Comparison of ENCODE assay signal across 8 cellular contexts in the genomic region with DNA sequence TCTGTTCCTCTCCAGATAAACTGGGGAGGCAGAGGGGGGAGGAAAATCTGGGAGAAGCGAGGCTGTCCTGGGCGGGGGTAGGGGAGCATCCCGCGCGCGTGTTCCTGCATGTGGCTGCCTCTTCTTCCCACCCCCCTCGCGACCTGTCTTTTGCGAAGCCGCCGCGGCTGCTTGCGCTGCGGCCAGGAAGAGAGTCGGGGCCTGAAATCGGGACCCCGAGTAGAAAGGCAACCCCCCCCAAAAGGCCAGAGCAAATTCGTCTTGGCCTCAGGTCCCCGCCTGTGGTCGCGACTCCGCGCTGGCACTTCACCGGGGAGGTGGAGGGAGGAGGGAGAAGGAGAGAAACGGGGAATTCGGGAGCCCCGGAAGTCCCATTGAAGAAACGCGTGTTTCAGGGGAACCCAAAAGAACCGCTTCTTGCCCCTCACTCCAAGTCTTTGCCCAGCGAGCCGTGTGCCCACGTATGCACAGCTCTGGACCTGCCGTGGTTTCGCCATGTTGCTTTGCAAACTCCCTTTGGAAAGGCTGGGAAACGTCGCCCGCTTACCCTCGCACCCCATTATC. TPM values are rescaled to one million over a fixed set of nuclear protein-coding genes. Genes with fewer than 3 reads are reported as not detected.
DNase-seq lines count a peak whose midpoint lies in the region; TF ChIP-seq lines count a peak whose summit lies in the region.

No MANE protein-coding gene starts in this region.

- CTCF ChIA-PET in activated CD4-positive, alpha-beta T cell treated with anti-CD3 and anti-CD28 coated beads, Interleukin-2, amount 10 ng/mL, durations not matched to agents 7 days and 5 days (lab: Charles Lee) = interaction anchor here (0.8 to 6.2 kb wide), 5 partner anchors 167 to 390 kb away, joined by 3 to 80 read pairs (median 47); no protein-coding TSS in a partner anchor

- peak overlapping the region; percentile 95 for H3K4me3 Mint-ChIP-seq in activated CD4-positive, alpha-beta T cell treated with anti-CD3 and anti-CD28 coated beads, Interleukin-2, amount 10 ng/mL, durations not matched to agents 7 days and 5 days

- peaks cover 74 to 80% of the 10 kb centered on the region in 2 experiments for H3K4me1 ChIP-seq in neutrophil (ENCODE audit: control insufficient read depth in 1 of 2, insufficient read depth in 1 of 2, low read depth in 1 of 2, low read length in 1 of 2)

- no peaks in the 10 kb centered on the region for H3K9me3 ChIP-seq in neutrophil

- TF ChIP-seq CTCF in neutrophil (IDR thresholded peaks at IDR 0.05) = no peak

- DNase-seq in activated CD4-positive, alpha-beta T cell treated with anti-CD3 and anti-CD28 coated beads, Interleukin-2, amount 10 ng/mL, durations not matched to agents 7 days and 5 days = peak; percentile 31
- DNase-seq in erythroblast (lab: John Stamatoyannopoulos, UW) (peak; percentile 29 to 47), NCI-H1694 (lab: John Stamatoyannopoulos, UW) (no peak), GM19240 (ENCODE audit: insufficient read length, low spot score) (no peak)
- DNase-seq in activated CD4-positive, CD25-positive, alpha-beta regulatory T cell (lab: John Stamatoyannopoulos, UW) = no peak
- no peak for DNase-seq in central memory CD4-positive, alpha-beta T cell

- peaks cover 6% of the 10 kb centered on the region for H3K27me3 ChIP-seq in neutrophil

- H3K27me3 Mint-ChIP-seq in activated CD4-positive, alpha-beta T cell treated with anti-CD3 and anti-CD28 coated beads, Interleukin-2, amount 10 ng/mL, durations not matched to agents 7 days and 5 days = no peaks in the 10 kb centered on the region

- POLR2A ChIA-PET in activated CD4-positive, alpha-beta T cell treated with anti-CD3 and anti-CD28 coated beads, Interleukin-2, amount 10 ng/mL, durations not matched to agents 7 days and 5 days (lab: Charles Lee) = interaction anchor here (0.6 kb wide), 1 partner anchor 297 kb away, joined by 3 read pairs; no protein-coding TSS in a partner anchor

- peaks cover 42% of the 10 kb centered on the region for H3K36me3 Mint-ChIP-seq in activated CD4-positive, alpha-beta T cell treated with anti-CD3 and anti-CD28 coated beads, Interleukin-2, amount 10 ng/mL, durations not matched to agents 7 days and 5 days (ENCODE audit: low read depth)

- H3K27ac Mint-ChIP-seq in activated CD4-positive, alpha-beta T cell treated with anti-CD3 and anti-CD28 coated beads, Interleukin-2, amount 10 ng/mL, durations not matched to agents 7 days and 5 days = peak overlapping the region; percentile 99

- H3K27ac ChIP-seq in neutrophil = peak overlapping the region; percentile 82

- TF ChIP-seq POLR2A in GM18526 (IDR thresholded peaks at IDR 0.05; ENCODE audit: extremely low read depth, insufficient read length) (peak; percentile 12), erythroblast (IDR thresholded peaks at IDR 0.05; ENCODE audit: low read length) (no peak)

- H3K36me3 ChIP-seq in neutrophil = no peaks in the 10 kb centered on the region

- peak overlapping the region; percentile 91 to 94 for H3K4me3 ChIP-seq in neutrophil (ENCODE audit: low read depth in 1 of 2, low read length in 1 of 2)

- H3K4me1 Mint-ChIP-seq in activated CD4-positive, alpha-beta T cell treated with anti-CD3 and anti-CD28 coated beads, Interleukin-2, amount 10 ng/mL, durations not matched to agents 7 days and 5 days = peaks cover 38% of the 10 kb centered on the region

- no peaks in the 10 kb centered on the region for H3K9me3 Mint-ChIP-seq in activated CD4-positive, alpha-beta T cell treated with anti-CD3 and anti-CD28 coated beads, Interleukin-2, amount 10 ng/mL, durations not matched to agents 7 days and 5 days

RNA-seq across cellular contexts. Expression of a gene that starts 0.9 kb away (rescaled TPM):
- 100 to 1,000 TPM; 290 to 332 TPM for total RNA-seq in activated CD4-positive, alpha-beta T cell treated with anti-CD3 and anti-CD28 coated beads, Interleukin-2, amount 10 ng/mL, durations not matched to agents 7 days and 5 days

RNA-seq across cellular contexts. Expression of a gene that starts 46.5 kb away (rescaled TPM):
- 10 to 100 TPM; 11.0 to 14.4 TPM for total RNA-seq in activated CD4-positive, alpha-beta T cell treated with anti-CD3 and anti-CD28 coated beads, Interleukin-2, amount 10 ng/mL, durations not matched to agents 7 days and 5 days

Comparison
In these comparisons a context has a peak if more than half of its experiments do, and no peak if none do; other contexts are left out.
1. DNase-seq: peak in activated CD4-positive, alpha-beta T cell treated with anti-CD3 and anti-CD28 coated beads, Interleukin-2, amount 10 ng/mL, durations not matched to agents 7 days and 5 days (single experiment) and erythroblast (2 of 2); none in NCI-H1694 (single experiment), GM19240 (single experiment), activated CD4-positive, CD25-positive, alpha-beta regulatory T cell (0 of 4) and central memory CD4-positive, alpha-beta T cell (single experiment).